28 cellular contexts compared by ENCODE assay signal in genomic region chrX:35122756-35123155, GRCh38.
DNase-seq lines count a peak whose midpoint lies in the region; ATAC-seq, FAIRE-seq and TF ChIP-seq lines count a peak whose summit lies in the region.
"Had no signal": no experiment of that assay in that cellular context is flagged by ENCODE, and none has a peak within 500 bp of the region (broad histone marks: within the 10 kb centered on the region; RNA-seq: fewer than 3 reads in every experiment).

No MANE protein-coding gene starts in this region.

- DNase-seq in astrocyte (ENCODE audit: low read depth) (peak; percentile 20), fibroblast of mammary gland (ENCODE audit: low read depth) (peak; percentile 8), mesenchymal stem cell (peak; percentile 3), left colon (no peak), midbrain (lab: John Stamatoyannopoulos, UW) (no peak), medulla oblongata (ENCODE audit: extremely low spot score) (no peak), ovary (no peak)
- DNase-seq: CD8-positive, alpha-beta memory T cell; DMS 273 treated with DMSO at 0.1 percent for 48 hours; DMS79 treated with DMSO at 0.1 percent for 48 hours; GOT3; HFFc6; KBM-7; MG63; NCI-H1048; NCI-H1417; NCI-H1694; NCI-H2029 treated with DMSO at 0.1 percent for 48 hours; NCI-H446 treated with DMSO at 0.1 percent for 48 hours; NCI-H526; NCI-H82; NK-92 treated with Interleukin-12 subunit alpha and Interleukin-12 subunit beta, amount 100 ng/mL, for 24 hours; PC-3; SK-N-SH had no signal

- no peak overlapping the region for H3K9ac ChIP-seq in astrocyte (ENCODE audit: low read length)
- H3K9ac ChIP-seq in mesenchymal stem cell (ENCODE audit: low read length), result no peak overlapping the region
- H3K9ac ChIP-seq: SK-N-SH had no signal

- no peak overlapping the region for H3K18ac ChIP-seq in mesenchymal stem cell (ENCODE audit: low read depth in 1 of 2, low read length in 2 of 2)

- no peak overlapping the region for H2BK120ac ChIP-seq in mesenchymal stem cell (ENCODE audit: low read depth, low read length)

- H3K9me3 ChIP-seq in astrocyte (ENCODE audit: insufficient read depth, low read depth, low read length) (no peaks in the 10 kb centered on the region), mesenchymal stem cell (ENCODE audit: control insufficient read depth, low read length) (no peaks in the 10 kb centered on the region), ovary (no peaks in the 10 kb centered on the region)
- H3K9me3 ChIP-seq: HAP-1, MG63, SK-N-SH had no signal

- ATAC-seq in left colon, result no peak
- ATAC-seq: HepG2, PC-3 had no signal

- H2AFZ ChIP-seq in astrocyte (ENCODE audit: low read depth, low read length) (no peak overlapping the region), mesenchymal stem cell (ENCODE audit: low read depth, low read length) (no peak overlapping the region)

- peak; percentile 96 for FAIRE-seq in astrocyte (lab: Jason Lieb, UNC)
- FAIRE-seq: HepG2 had no signal

- H3K9me3 Mint-ChIP-seq in astrocyte (ENCODE audit: unreplicated experiment), result no peaks in the 10 kb centered on the region
- H3K9me3 Mint-ChIP-seq: HFFc6 had no signal

- no peak overlapping the region for H4K91ac ChIP-seq in mesenchymal stem cell (ENCODE audit: low read length)

- no peaks in the 10 kb centered on the region for H3K79me2 ChIP-seq in astrocyte (ENCODE audit: insufficient read depth, low read length)

- H3K27me3 ChIP-seq in astrocyte (ENCODE audit: insufficient read depth, low read length), result no peaks in the 10 kb centered on the region
- no peaks in the 10 kb centered on the region for H3K27me3 ChIP-seq in mesenchymal stem cell (ENCODE audit: control insufficient read depth in 1 of 2, insufficient read depth in 1 of 2, low read length in 2 of 2)
- no peaks in the 10 kb centered on the region for H3K27me3 ChIP-seq in ovary
- H3K27me3 ChIP-seq: MG63 had no signal

- 57% methylated on average over 1 of the region's 1 CpG for WGBS in mesenchymal stem cell
- WGBS in ovary, 3 donors, result 27 to 44% (median 41%) methylated on average over 1 of the region's 1 CpG

- no peak overlapping the region for H3K4ac ChIP-seq in mesenchymal stem cell (ENCODE audit: low read depth in 1 of 2, low read length in 2 of 2)

- no peak overlapping the region for H4K8ac ChIP-seq in mesenchymal stem cell (ENCODE audit: low read length)

- intact Hi-C loops in left colon (cut with DNase I, micrococcal nuclease), result no loop called here
- intact Hi-C loops in ovary (cut with DNase I), result no loop called here

- H3K36me3 Mint-ChIP-seq in astrocyte (ENCODE audit: low read depth, unreplicated experiment), result no peaks in the 10 kb centered on the region
- H3K36me3 Mint-ChIP-seq: CD8-positive, alpha-beta memory T cell had no signal

- TF ChIP-seq CTCF in astrocyte (IDR thresholded peaks at IDR 0.05; ENCODE audit: insufficient read depth, low read depth, low read length) (no peak), fibroblast of mammary gland (conservative IDR thresholded peaks at IDR 0.05; ENCODE audit: control insufficient read depth, insufficient read depth, low read depth, low read length) (no peak), ovary (IDR thresholded peaks at IDR 0.05) (no peak)

- no peak overlapping the region for H3K4me3 ChIP-seq in astrocyte (ENCODE audit: insufficient read depth, low read depth, low read length)
- no peak overlapping the region for H3K4me3 ChIP-seq in fibroblast of mammary gland (ENCODE audit: control insufficient read depth, low read depth, low read length)
- H3K4me3 ChIP-seq in mesenchymal stem cell (ENCODE audit: insufficient read depth in 1 of 2, low read depth in 1 of 2, low read length in 2 of 2), result no peak overlapping the region
- H3K4me3 ChIP-seq in ovary, result no peak overlapping the region
- H3K4me3 ChIP-seq: HAP-1, MG63 had no signal

- H3K4me1 ChIP-seq in astrocyte (ENCODE audit: insufficient read depth, low read length) (no peaks in the 10 kb centered on the region), mesenchymal stem cell (ENCODE audit: control insufficient read depth, insufficient read depth, low read depth, low read length) (no peaks in the 10 kb centered on the region), ovary (ENCODE audit: insufficient read depth) (no peaks in the 10 kb centered on the region)
- H3K4me1 ChIP-seq: HAP-1 had no signal

- H3K27me3 Mint-ChIP-seq in astrocyte (ENCODE audit: low read depth, unreplicated experiment), result no peaks in the 10 kb centered on the region
- H3K27me3 Mint-ChIP-seq: B cell; CD8-positive, alpha-beta memory T cell had no signal

- no peak overlapping the region for H3K27ac Mint-ChIP-seq in astrocyte (ENCODE audit: unreplicated experiment)
- H3K27ac Mint-ChIP-seq: B cell; CD8-positive, alpha-beta memory T cell; HFFc6 had no signal

- no peak for TF ChIP-seq POLR2A in ovary (IDR thresholded peaks at IDR 0.05)

- H3K36me3 ChIP-seq in astrocyte (ENCODE audit: insufficient read depth, low read length) (no peaks in the 10 kb centered on the region), mesenchymal stem cell (ENCODE audit: control insufficient read depth in 1 of 2, insufficient read depth in 2 of 2, low read depth in 1 of 2, low read length in 2 of 2) (no peaks in the 10 kb centered on the region), ovary (no peaks in the 10 kb centered on the region)
- H3K36me3 ChIP-seq: HAP-1, MG63 had no signal

- no peaks in the 10 kb centered on the region for H3K79me1 ChIP-seq in mesenchymal stem cell (replicated peaks; ENCODE audit: low read length, poor library complexity, severe bottlenecking)

- H2AK5ac ChIP-seq in mesenchymal stem cell (ENCODE audit: low read length, severe bottlenecking), result no peak overlapping the region

- H2BK15ac ChIP-seq in mesenchymal stem cell (ENCODE audit: low read depth, poor library complexity, severe bottlenecking), result no peak overlapping the region

- no peaks in the 10 kb centered on the region for H4K20me1 ChIP-seq in astrocyte (ENCODE audit: insufficient read depth, low read length)

- no peak overlapping the region for H2BK12ac ChIP-seq in mesenchymal stem cell (ENCODE audit: low read length in 2 of 2)

- H3K4me1 Mint-ChIP-seq in astrocyte (ENCODE audit: low read depth, unreplicated experiment), result no peaks in the 10 kb centered on the region
- H3K4me1 Mint-ChIP-seq: B cell; CD8-positive, alpha-beta memory T cell had no signal

- no peak overlapping the region for H3K23ac ChIP-seq in mesenchymal stem cell (ENCODE audit: low read length in 2 of 2)

- TF ChIP-seq EP300 in ovary (IDR thresholded peaks at IDR 0.05), result no peak

- H3K27ac ChIP-seq in astrocyte (ENCODE audit: low read depth, low read length) (no peak overlapping the region), mesenchymal stem cell (ENCODE audit: low read length, poor library complexity, severe bottlenecking) (no peak overlapping the region), ovary (no peak overlapping the region)
- H3K27ac ChIP-seq: C4-2B had no signal

- H3K4me2 ChIP-seq in astrocyte (ENCODE audit: low read length) (no peak overlapping the region), mesenchymal stem cell (ENCODE audit: low read length, poor library complexity, severe bottlenecking) (no peak overlapping the region)
- H3K4me2 ChIP-seq: SK-N-SH had no signal

- H3K4me3 Mint-ChIP-seq in astrocyte (ENCODE audit: unreplicated experiment), result no peak overlapping the region
- H3K4me3 Mint-ChIP-seq: B cell; CD8-positive, alpha-beta memory T cell; HFFc6 had no signal

- H2BK5ac ChIP-seq in mesenchymal stem cell (ENCODE audit: low read depth, low read length, poor library complexity, severe bottlenecking), result no peak overlapping the region

- H3K14ac ChIP-seq in mesenchymal stem cell (ENCODE audit: low read length in 2 of 2), result no peak overlapping the region

Comparison
In these comparisons a context has a peak if more than half of its experiments do, and no peak if none do; other contexts are left out.
1. DNase-seq: peak in astrocyte (single experiment), fibroblast of mammary gland (single experiment) and mesenchymal stem cell (single experiment); none in left colon (0 of 2), midbrain (single experiment), medulla oblongata (single experiment) and ovary (0 of 5).